Comparison of ENCODE assay signal across 24 cellular contexts in genomic region chr9:111963995-111964394, GRCh38.
"Had no signal": no experiment of that assay in that cellular context is flagged by ENCODE, and none has a peak within 500 bp of the region (broad histone marks: within the 10 kb centered on the region; RNA-seq: fewer than 3 reads in every experiment).

No MANE protein-coding gene starts in this region.

- H3K9me3 ChIP-seq: adrenal gland, MG63 had no signal

- H3K4me1 ChIP-seq: adrenal gland had no signal

- H3K9me3 Mint-ChIP-seq: activated naive CD8-positive, alpha-beta T cell treated with anti-CD3 and anti-CD28 coated beads, Interleukin-2, amount 10 ng/mL, durations not matched to agents 7 days and 5 days; T-helper 1 cell treated with Interleukin-12 subunit alpha and Interleukin-12 subunit beta and Interleukin-4 antibody, amounts not matched to agents 30 μg/mL and 1 μg/mL, for 36 hours had no signal

- ATAC-seq: activated CD4-positive, CD25-positive, alpha-beta regulatory T cell treated with anti-CD3 and anti-CD28 coated beads, Interleukin-2, amount 50 U/mL, for 24 hours; activated CD8-positive, alpha-beta T cell treated with anti-CD3 and anti-CD28 coated beads, Interleukin-2, amount 10 ng/mL, durations not matched to agents 7 days and 5 days had no signal

- H3K4me3 Mint-ChIP-seq: activated CD8-positive, alpha-beta T cell treated with anti-CD3 and anti-CD28 coated beads, Interleukin-2, amount 10 ng/mL, durations not matched to agents 7 days and 5 days; activated naive CD8-positive, alpha-beta T cell treated with anti-CD3 and anti-CD28 coated beads, Interleukin-2, amount 10 ng/mL, durations not matched to agents 7 days and 5 days; T-helper 1 cell treated with Interleukin-12 subunit alpha and Interleukin-12 subunit beta and Interleukin-4 antibody, amounts not matched to agents 30 μg/mL and 1 μg/mL, for 36 hours had no signal

- H3K27ac ChIP-seq: adrenal gland had no signal

- DNase-seq: activated CD4-positive, alpha-beta T cell treated with anti-CD3 and anti-CD28 coated beads for 4 hours; activated CD8-positive, alpha-beta memory T cell treated with anti-CD3 and anti-CD28 coated beads, Interleukin-2, amount 50 U/mL, for 48 hours; activated CD8-positive, alpha-beta T cell treated with anti-CD3 and anti-CD28 coated beads, Interleukin-2, amount 10 ng/mL, durations not matched to agents 7 days and 5 days; activated naive CD4-positive, alpha-beta T cell treated with anti-CD3 and anti-CD28 coated beads, Interleukin-2, amount 50 U/mL, for 16 hours; activated naive CD8-positive, alpha-beta T cell treated with anti-CD3 and anti-CD28 coated beads, Interleukin-2, amount 10 ng/mL, durations not matched to agents 7 days and 5 days; activated T-cell treated with anti-CD3 and anti-CD28 coated beads, Interleukin-2, amount 50 U/mL, for 1 hour; adrenal gland; anterior cingulate cortex; central memory CD4-positive, alpha-beta T cell; MG63; MV-4-11; NCI-H1092 treated with DMSO at 0.1 percent for 48 hours; NCI-H1417 treated with DMSO at 0.1 percent for 48 hours; NCI-H1694; NCI-H2029; NCI-H2107; NCI-H2171 treated with DMSO at 0.1 percent for 48 hours; NCI-H226; NCI-H510A; NCI-H526 treated with DMSO at 0.1 percent for 48 hours; NCI-H82; SHP77 treated with DMSO at 0.1 percent for 48 hours had no signal

- H3K27ac Mint-ChIP-seq: activated CD8-positive, alpha-beta T cell treated with anti-CD3 and anti-CD28 coated beads, Interleukin-2, amount 10 ng/mL, durations not matched to agents 7 days and 5 days; activated naive CD8-positive, alpha-beta T cell treated with anti-CD3 and anti-CD28 coated beads, Interleukin-2, amount 10 ng/mL, durations not matched to agents 7 days and 5 days; T-helper 1 cell treated with Interleukin-12 subunit alpha and Interleukin-12 subunit beta and Interleukin-4 antibody, amounts not matched to agents 30 μg/mL and 1 μg/mL, for 36 hours had no signal

- H3K4me3 ChIP-seq: adrenal gland, MG63 had no signal

- H3K27me3 ChIP-seq: adrenal gland, MG63 had no signal

- H3K36me3 ChIP-seq: adrenal gland, MG63 had no signal
